In the genomic region with DNA sequence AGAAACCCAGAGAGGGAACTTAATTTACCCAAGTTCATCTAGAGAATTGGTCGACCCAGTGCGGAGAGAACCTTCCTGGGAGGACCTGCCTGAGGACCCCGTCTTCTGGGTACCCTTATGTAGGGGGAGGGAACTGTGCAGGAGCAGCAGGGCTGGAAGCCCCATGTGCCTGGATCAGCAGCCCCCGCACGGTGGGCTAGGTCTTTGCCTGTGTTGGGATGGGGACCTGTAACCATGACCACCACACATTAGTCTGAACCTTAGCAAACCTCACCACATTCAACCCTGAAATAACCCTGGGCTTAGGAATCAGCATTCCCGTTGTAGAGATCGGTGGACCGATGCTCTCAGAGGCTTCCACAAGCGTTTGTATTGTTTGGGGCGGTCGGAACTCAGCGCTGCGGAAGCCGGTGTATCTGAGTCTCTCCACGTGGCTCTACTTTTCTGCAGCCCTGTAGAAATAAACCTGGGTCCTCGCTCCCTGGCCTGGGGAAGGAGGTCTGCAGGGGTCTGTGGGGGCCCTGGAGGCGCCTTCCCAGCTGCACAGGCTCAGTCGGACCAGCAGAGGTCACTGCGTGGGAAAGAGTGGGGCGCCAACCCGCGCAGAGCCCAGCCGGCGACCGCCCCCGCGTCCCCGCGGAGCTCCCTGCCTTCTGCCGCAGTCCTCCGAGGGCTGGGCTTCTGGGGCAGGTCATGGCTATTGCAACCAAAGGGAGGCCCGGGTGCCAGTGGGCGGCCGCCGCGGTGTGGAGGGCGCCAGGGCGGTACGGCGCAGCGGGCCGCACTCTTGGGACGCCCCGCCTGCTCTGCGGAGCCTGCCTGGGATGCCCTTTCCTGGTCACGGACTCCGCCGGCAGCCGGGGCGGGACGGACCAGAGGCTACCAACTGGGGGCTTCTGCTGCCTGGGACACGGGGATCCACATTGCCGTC, we compare ENCODE assay signal across 8 cellular contexts. TPM values are rescaled to one million over a fixed set of nuclear protein-coding genes. Genes with fewer than 3 reads are reported as not detected.
DNase-seq lines count a peak whose midpoint lies in the region; ATAC-seq and TF ChIP-seq lines count a peak whose summit lies in the region.

No MANE protein-coding gene starts in this region.

- H3K27me3 ChIP-seq in skeletal muscle tissue (ENCODE audit: control insufficient read depth in 3 of 3, insufficient read depth in 3 of 3, low read length in 3 of 3) (peaks cover 12 to 40% (median 28%) of the 10 kb centered on the region in 3 donors), Caco-2 (replicated peaks; ENCODE audit: control insufficient read depth, insufficient read depth, low read length) (no peaks in the 10 kb centered on the region)

- POLR2A ChIA-PET in Caco-2 (lab: Charles Lee): no interaction called here

- H3K9ac ChIP-seq in skeletal muscle tissue (ENCODE audit: low read depth in 1 of 3, low read length in 3 of 3): peak overlapping the region in 2 of 3 donors; percentile 43 to 57

- CTCF ChIA-PET in Caco-2 (lab: Charles Lee): interaction anchor here (0.6 kb wide), 1 partner anchor 210 kb away, joined by 3 read pairs; no protein-coding TSS in a partner anchor

- H3K9me3 Mint-ChIP-seq in Caco-2 (ENCODE audit: unreplicated experiment): no peaks in the 10 kb centered on the region

- H3K4me1 ChIP-seq in skeletal muscle tissue (ENCODE audit: control insufficient read depth in 3 of 3, insufficient read depth in 3 of 3, low read length in 3 of 3) (peaks cover 11 to 13% (median 13%) of the 10 kb centered on the region in 3 donors), Caco-2 (no peaks in the 10 kb centered on the region)

- no peak for TF ChIP-seq CTCF in Caco-2 (IDR thresholded peaks at IDR 0.05; ENCODE audit: insufficient read depth in 1 of 2, low read depth in 1 of 2, low read length in 1 of 2, severe bottlenecking in 1 of 2, unreplicated experiment in 1 of 2)

- DNase-seq in SW480 (ENCODE audit: low spot score): peak; percentile 27
- peak in 55 of 58 donors; percentile 25 to 83 (median 65) for DNase-seq in anterior cingulate cortex (lab: John Stamatoyannopoulos, UW)
- DNase-seq in hypothalamus (lab: John Stamatoyannopoulos, UW): peak in 49 of 51 donors; percentile 27 to 86 (median 71)
- no peak for DNase-seq in SHP77 (lab: John Stamatoyannopoulos, UW)
- no peak for DNase-seq in Caco-2
- no peak for DNase-seq in NOMO-1 (lab: John Stamatoyannopoulos, UW; ENCODE audit: unreplicated experiment in 2 of 2)

- no peaks in the 10 kb centered on the region for H3K36me3 ChIP-seq in skeletal muscle tissue (ENCODE audit: control insufficient read depth in 3 of 3, insufficient read depth in 3 of 3, low read length in 3 of 3)
- no peaks in the 10 kb centered on the region for H3K36me3 ChIP-seq in Caco-2 (ENCODE audit: control insufficient read depth, insufficient read depth, low read length)

- intact Hi-C loops in Caco-2 (cut with micrococcal nuclease; ENCODE audit: unreplicated experiment): no loop called here

- H3K4me3 Mint-ChIP-seq in Caco-2 (ENCODE audit: unreplicated experiment): no peak overlapping the region

- no peak overlapping the region for H3K27ac Mint-ChIP-seq in Caco-2 (ENCODE audit: unreplicated experiment)

- H3K4me3 ChIP-seq in skeletal muscle tissue (ENCODE audit: low read length in 3 of 3) (peak overlapping the region; percentile 14 to 64 (median 57)), Caco-2 (ENCODE audit: low read depth, low read length) (no peak overlapping the region)

- H3K36me3 Mint-ChIP-seq in Caco-2 (ENCODE audit: insufficient read depth, unreplicated experiment): no peaks in the 10 kb centered on the region

- peak; percentile 56 for ATAC-seq in GM18867 (IDR thresholded peaks at IDR 0.05; ENCODE audit: unreplicated experiment)

- H3K9me3 ChIP-seq in skeletal muscle tissue (ENCODE audit: control insufficient read depth in 3 of 3, low read length in 3 of 3) (no peaks in the 10 kb centered on the region), Caco-2 (no peaks in the 10 kb centered on the region)

- H3K4me1 Mint-ChIP-seq in Caco-2 (ENCODE audit: low read depth, unreplicated experiment): no peaks in the 10 kb centered on the region

- H3K27ac ChIP-seq in skeletal muscle tissue (ENCODE audit: low read depth, low read length): no peak overlapping the region

- H3K27me3 Mint-ChIP-seq in Caco-2 (ENCODE audit: insufficient read depth, unreplicated experiment): peaks cover 30% of the 10 kb centered on the region

- no TSS peak for BruUV-seq in Caco-2 (replicated peaks; lab: Mats Ljungman, UMichigan)

RNA-seq across cellular contexts. Expression of a gene that starts 36.2 kb away (rescaled TPM):
- total RNA-seq in skeletal muscle tissue (0.52 TPM), Caco-2 (2022) (not detected in 2 replicates)

RNA-seq across cellular contexts. Expression of a gene that starts 51.0 kb away (rescaled TPM):
- total RNA-seq in skeletal muscle tissue (0.52 TPM), Caco-2 (2022) (0.11 TPM in 1 of 2 replicates, not detected in the other)

Comparison
In these comparisons a context has a peak if more than half of its experiments do, and no peak if none do; other contexts are left out.
1. DNase-seq: peak in SW480 (single experiment), anterior cingulate cortex (55 of 58) and hypothalamus (49 of 51); none in SHP77 (0 of 2), Caco-2 (0 of 2) and NOMO-1 (0 of 2).